20 cellular contexts compared by ENCODE assay signal in genomic region chr17:45111838-45112237, GRCh38. TPM values are rescaled to one million over a fixed set of nuclear protein-coding genes. Genes with fewer than 3 reads are reported as not detected.
DNase-seq lines count a peak whose midpoint lies in the region; ATAC-seq and TF ChIP-seq lines count a peak whose summit lies in the region.
"Had no signal": no experiment of that assay in that cellular context is flagged by ENCODE, and none has a peak within 500 bp of the region (broad histone marks: within the 10 kb centered on the region; RNA-seq: fewer than 3 reads in every experiment).

No MANE protein-coding gene starts in this region.

- ATAC-seq in heart right ventricle = no peak
- no peak for ATAC-seq in Right ventricle myocardium superior (ENCODE audit: poor library complexity)
- ATAC-seq in GM21447 (IDR thresholded peaks at IDR 0.05; ENCODE audit: unreplicated experiment) = no peak
- no peak for ATAC-seq in GM21825 (IDR thresholded peaks at IDR 0.05; ENCODE audit: unreplicated experiment)
- ATAC-seq: lower lobe of right lung had no signal

- TF ChIP-seq CTCF in heart right ventricle (IDR thresholded peaks at IDR 0.05) (no peak), progenitor cell of endocrine pancreas (IDR thresholded peaks at IDR 0.05; ENCODE audit: unreplicated experiment) (no peak)

- intact Hi-C loops in heart right ventricle (cut with DNase I) (no loop called here), Right ventricle myocardium superior (cut with DNase I) (no loop called here)

- no peaks in the 10 kb centered on the region for H3K4me1 Mint-ChIP-seq in progenitor cell of endocrine pancreas (ENCODE audit: low read depth)
- H3K4me1 Mint-ChIP-seq: activated CD4-positive, alpha-beta memory T cell treated with anti-CD3 and anti-CD28 coated beads, Interleukin-2, amount 10 ng/mL, durations not matched to agents 7 days and 5 days; CD4-positive, alpha-beta memory T cell had no signal

- no peaks in the 10 kb centered on the region for H3K9me3 ChIP-seq in heart right ventricle
- H3K9me3 ChIP-seq: A549, lower lobe of right lung, neutrophil, SK-N-SH had no signal

- peaks cover 0 to 61% (median 10%) of the 10 kb centered on the region in 9 donors for H3K36me3 ChIP-seq in heart right ventricle

- H3K4me3 ChIP-seq in heart right ventricle = no peak overlapping the region
- H3K4me3 ChIP-seq: A549, lower lobe of right lung had no signal

- H3K27ac ChIP-seq in heart right ventricle (peak overlapping the region; percentile 46 to 94 (median 88)), cingulate gyrus (ENCODE audit: low read depth, low read length) (peak overlapping the region; percentile 75)
- H3K27ac ChIP-seq: lower lobe of right lung, neutrophil had no signal

- H3K27me3 ChIP-seq in heart right ventricle = no peaks in the 10 kb centered on the region
- H3K27me3 ChIP-seq: neutrophil had no signal

- no peaks in the 10 kb centered on the region for H3K27me3 Mint-ChIP-seq in progenitor cell of endocrine pancreas
- H3K27me3 Mint-ChIP-seq: activated CD4-positive, alpha-beta memory T cell treated with anti-CD3 and anti-CD28 coated beads, Interleukin-2, amount 10 ng/mL, durations not matched to agents 7 days and 5 days; CD4-positive, alpha-beta memory T cell had no signal

- H3K4me1 ChIP-seq in heart right ventricle = peaks cover 5 to 57% (median 29%) of the 10 kb centered on the region in 9 donors
- H3K4me1 ChIP-seq: A549, lower lobe of right lung had no signal

- DNase-seq in heart right ventricle (no peak), Right ventricle myocardium superior (no peak), progenitor cell of endocrine pancreas (ENCODE audit: low spot score, unreplicated experiment) (no peak), HK-2 (ENCODE audit: unreplicated experiment) (no peak), NCI-H2107 treated with DMSO at 0.1 percent for 48 hours (lab: John Stamatoyannopoulos, UW; ENCODE audit: unreplicated experiment) (no peak)
- DNase-seq: activated CD4-positive, alpha-beta memory T cell treated with anti-CD3 and anti-CD28 coated beads, Interleukin-2, amount 10 ng/mL, durations not matched to agents 7 days and 5 days; effector CD4-positive, alpha-beta T cell; EL; lower lobe of right lung; NCI-H1092; NCI-H446 treated with DMSO at 0.1 percent for 48 hours; small intestine; stimulated activated naive CD4-positive, alpha-beta T cell treated with Interleukin-2 at 50 U/mL for 16 hours had no signal

- H3K36me3 Mint-ChIP-seq in progenitor cell of endocrine pancreas (ENCODE audit: insufficient read depth) = peaks cover 2% of the 10 kb centered on the region

- WGBS in heart right ventricle, 2 donors = 95% methylated on average over 11 of the region's 11 CpGs

- peak overlapping the region; percentile 71 for H3K27ac Mint-ChIP-seq in progenitor cell of endocrine pancreas
- H3K27ac Mint-ChIP-seq: activated CD4-positive, alpha-beta memory T cell treated with anti-CD3 and anti-CD28 coated beads, Interleukin-2, amount 10 ng/mL, durations not matched to agents 7 days and 5 days had no signal

- no peaks in the 10 kb centered on the region for H3K9me3 Mint-ChIP-seq in progenitor cell of endocrine pancreas (ENCODE audit: low read depth)
- H3K9me3 Mint-ChIP-seq: activated CD4-positive, alpha-beta memory T cell treated with anti-CD3 and anti-CD28 coated beads, Interleukin-2, amount 10 ng/mL, durations not matched to agents 7 days and 5 days; CD4-positive, alpha-beta memory T cell had no signal

- no peak overlapping the region for H3K4me3 Mint-ChIP-seq in progenitor cell of endocrine pancreas (ENCODE audit: low read depth)
- H3K4me3 Mint-ChIP-seq: activated CD4-positive, alpha-beta memory T cell treated with anti-CD3 and anti-CD28 coated beads, Interleukin-2, amount 10 ng/mL, durations not matched to agents 7 days and 5 days; CD4-positive, alpha-beta memory T cell had no signal

RNA-seq across cellular contexts. Expression of gene PLCD3, which starts 20.5 kb away (rescaled TPM):
- total RNA-seq in heart right ventricle (100 to 1,000 TPM in 9 of 10 donors, 10 to 100 TPM in 1; 87.2 to 188 (median 115) TPM), Right ventricle myocardium superior (201 TPM), progenitor cell of endocrine pancreas (23.4 and 26.7 TPM in 2 replicates)
- 10 to 100 TPM; 44.6 to 72.3 TPM for polyA plus RNA-seq in heart right ventricle

RNA-seq across cellular contexts. Expression of gene ACBD4, which starts 23.6 kb away (rescaled TPM):
- 1 to 10 TPM; 6.1 to 9.7 (median 7.3) TPM for total RNA-seq in heart right ventricle
- polyA plus RNA-seq in heart right ventricle = 10 to 100 TPM in 1 of 2 donors, 1 to 10 TPM in 1; 4.2 to 16.7 TPM
- total RNA-seq in Right ventricle myocardium superior = 8.0 TPM
- total RNA-seq in progenitor cell of endocrine pancreas = 14.1 and 15.7 TPM in 2 replicates

RNA-seq across cellular contexts. Expression of gene HEXIM1, which starts 36.4 kb away (rescaled TPM):
- total RNA-seq in heart right ventricle (10 to 100 TPM; 17.0 to 37.4 (median 20.1) TPM), Right ventricle myocardium superior (31.2 TPM), progenitor cell of endocrine pancreas (32.9 and 33.3 TPM in 2 replicates)
- polyA plus RNA-seq in heart right ventricle = 10 to 100 TPM in 1 of 2 donors, 1 to 10 TPM in 1; 8.4 to 11.0 TPM

RNA-seq across cellular contexts. Expression of gene HEXIM2, which starts 49.8 kb away (rescaled TPM):
- 10 to 100 TPM in 1 of 10 donors, 1 to 10 TPM in 9; 4.6 to 10.3 (median 6.3) TPM for total RNA-seq in heart right ventricle
- polyA plus RNA-seq in heart right ventricle = 1 to 10 TPM; 3.0 to 6.4 TPM
- total RNA-seq in Right ventricle myocardium superior = 8.0 TPM
- 9.3 and 11.9 TPM in 2 replicates for total RNA-seq in progenitor cell of endocrine pancreas

RNA-seq across cellular contexts. Expression of gene NMT1, which starts 50.7 kb away (rescaled TPM):
- total RNA-seq in heart right ventricle (100 to 1,000 TPM in 1 of 10 donors, 10 to 100 TPM in 9; 60.6 to 110 (median 74.4) TPM), Right ventricle myocardium superior (84.5 TPM), progenitor cell of endocrine pancreas (97.4 and 98.7 TPM in 2 replicates)
- 10 to 100 TPM; 40.9 to 68.5 TPM for polyA plus RNA-seq in heart right ventricle
